ENCODE assay signal across 20 cellular contexts in the genomic region with DNA sequence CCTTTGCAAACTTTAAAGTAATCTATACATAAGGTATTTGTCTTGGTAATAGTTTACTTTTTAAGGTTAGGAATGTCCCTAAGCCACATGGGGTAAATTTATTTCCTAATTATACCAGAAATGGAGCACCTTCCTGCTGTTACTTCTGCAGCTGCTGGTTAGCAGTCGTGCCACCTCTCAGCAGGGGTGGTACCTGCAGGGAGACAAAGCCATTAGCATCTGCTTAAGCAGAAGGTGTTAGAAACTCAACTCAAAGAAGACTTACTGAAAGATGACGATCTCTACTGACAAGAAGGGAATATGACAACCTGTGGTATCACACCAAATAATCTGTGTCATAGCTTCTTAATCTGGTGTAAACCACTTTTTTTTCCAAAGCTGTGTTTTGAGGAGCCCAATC.
"Had no signal": no experiment of that assay in that cellular context is flagged by ENCODE, and none has a peak within 500 bp of the region (broad histone marks: within the 10 kb centered on the region; RNA-seq: fewer than 3 reads in every experiment).

No MANE protein-coding gene starts in this region.

- H3K4me3 Mint-ChIP-seq: naive thymus-derived CD8-positive, alpha-beta T cell; neural crest cell; stimulated activated naive B cell treated with anti-CD40 and anti-IgM and Interleukin-4, amounts not matched to agents 10 μg/mL and 1 μg/mL and 100 μg/mL, for 72 hours; stimulated activated naive CD8-positive, alpha-beta T cell treated with anti-CD3 and anti-CD28 coated beads, Interleukin-15, amount 100 ng/mL, for 72 hours had no signal

- H3K36me3 ChIP-seq: esophagus muscularis mucosa, gastroesophageal sphincter, spleen, tibial nerve, upper lobe of right lung, vagina had no signal

- H3K9me3 Mint-ChIP-seq: neural crest cell; stimulated activated naive B cell treated with anti-CD40 and anti-IgM and Interleukin-4, amounts not matched to agents 10 μg/mL and 1 μg/mL and 100 μg/mL, for 72 hours had no signal

- H3K36me3 Mint-ChIP-seq: naive thymus-derived CD8-positive, alpha-beta T cell; stimulated activated naive B cell treated with anti-CD40 and anti-IgM and Interleukin-4, amounts not matched to agents 10 μg/mL and 1 μg/mL and 100 μg/mL, for 72 hours had no signal

- H3K9me3 ChIP-seq: esophagus muscularis mucosa, gastroesophageal sphincter, mucosa of descending colon, spleen, testis, tibial nerve, upper lobe of right lung, vagina had no signal

- H3K27ac ChIP-seq: coronary artery, epithelial cell of prostate, esophagus muscularis mucosa, gastroesophageal sphincter, spleen, testis, tibial nerve, upper lobe of right lung, vagina had no signal

- H3K4me3 ChIP-seq: coronary artery, esophagus muscularis mucosa, gastroesophageal sphincter, mucosa of descending colon, spleen, testis, tibial nerve, upper lobe of right lung, vagina had no signal

- H3K27ac Mint-ChIP-seq: naive thymus-derived CD8-positive, alpha-beta T cell; stimulated activated naive B cell treated with anti-CD40 and anti-IgM and Interleukin-4, amounts not matched to agents 10 μg/mL and 1 μg/mL and 100 μg/mL, for 72 hours; stimulated activated naive CD8-positive, alpha-beta T cell treated with anti-CD3 and anti-CD28 coated beads, Interleukin-15, amount 100 ng/mL, for 72 hours had no signal

- H3K27me3 ChIP-seq: esophagus muscularis mucosa, spleen, testis, tibial nerve, upper lobe of right lung, vagina had no signal

- H3K4me1 Mint-ChIP-seq: naive thymus-derived CD8-positive, alpha-beta T cell; neural crest cell; stimulated activated naive B cell treated with anti-CD40 and anti-IgM and Interleukin-4, amounts not matched to agents 10 μg/mL and 1 μg/mL and 100 μg/mL, for 72 hours; stimulated activated naive CD8-positive, alpha-beta T cell treated with anti-CD3 and anti-CD28 coated beads, Interleukin-15, amount 100 ng/mL, for 72 hours had no signal

- H3K4me1 ChIP-seq: esophagus muscularis mucosa, gastroesophageal sphincter, spleen, testis, tibial nerve, upper lobe of right lung, vagina had no signal

- DNase-seq: effector memory CD4-positive, alpha-beta T cell; glutamatergic neuron; mucosa of descending colon; naive thymus-derived CD8-positive, alpha-beta T cell; posterior cingulate gyrus; spleen; stimulated activated CD4-positive, alpha-beta T cell treated with anti-CD3 and anti-CD28 coated beads, Interleukin-15, amount 100 ng/mL, for 24 hours; stimulated activated CD4-positive, alpha-beta T cell treated with anti-CD3 and anti-CD28 coated beads, Interleukin-1b, Interleukin-23, amount 100 ng/mL, for 48 hours; stimulated activated CD4-positive, alpha-beta T cell treated with anti-CD3 and anti-CD28 coated beads, Interleukin-4, amount 100 ng/mL, for 4 hours; stimulated activated naive B cell treated with anti-CD40 and anti-IgM and Interleukin-4, amounts not matched to agents 10 μg/mL and 1 μg/mL and 100 μg/mL, for 72 hours; stimulated activated naive CD8-positive, alpha-beta T cell treated with anti-CD3 and anti-CD28 coated beads, Interleukin-15, amount 100 ng/mL, for 72 hours; testis; upper lobe of right lung had no signal

- H3K27me3 Mint-ChIP-seq: naive thymus-derived CD8-positive, alpha-beta T cell; stimulated activated naive B cell treated with anti-CD40 and anti-IgM and Interleukin-4, amounts not matched to agents 10 μg/mL and 1 μg/mL and 100 μg/mL, for 72 hours; stimulated activated naive CD8-positive, alpha-beta T cell treated with anti-CD3 and anti-CD28 coated beads, Interleukin-15, amount 100 ng/mL, for 72 hours had no signal
